26 cellular contexts compared by ENCODE assay signal in the genomic region with DNA sequence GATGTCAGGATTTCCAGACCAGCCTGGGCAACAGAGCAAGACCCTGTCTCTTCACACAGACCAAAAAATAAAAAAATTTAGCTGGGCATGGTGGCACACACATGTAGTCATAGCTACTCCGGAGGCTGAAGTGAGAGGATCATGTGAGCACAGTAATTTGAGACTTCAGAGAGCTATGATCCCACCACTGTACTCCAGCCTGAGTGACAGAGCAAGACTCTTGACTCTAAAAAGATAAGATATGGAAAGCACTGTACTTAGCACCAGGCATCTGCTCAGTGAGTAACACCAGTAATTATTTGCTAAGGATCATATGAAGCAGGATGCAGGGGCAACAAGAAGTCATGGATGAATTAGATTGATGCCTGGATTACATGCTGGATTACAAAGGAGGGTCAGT.
"Had no signal": no experiment of that assay in that cellular context is flagged by ENCODE, and none has a peak within 500 bp of the region (broad histone marks: within the 10 kb centered on the region; RNA-seq: fewer than 3 reads in every experiment).

No MANE protein-coding gene starts in this region.

- H3K4me3 ChIP-seq: ascending aorta, breast epithelium, cardiac muscle cell, colonic mucosa had no signal

- DNase-seq: activated CD4-positive, alpha-beta memory T cell treated with anti-CD3 and anti-CD28 coated beads for 36 hours; activated CD4-positive, alpha-beta T cell treated with anti-CD3 and anti-CD28 coated beads for 36 hours; activated CD4-positive, alpha-beta T cell treated with anti-CD3 and anti-CD28 coated beads, Interleukin-2, amount 10 ng/mL, durations not matched to agents 24 days and 14 days; activated CD4-positive, CD25-positive, alpha-beta regulatory T cell; activated CD4-positive, CD25-positive, alpha-beta regulatory T cell treated with anti-CD3 and anti-CD28 coated beads, Interleukin-2, amount 50 U/mL, for 72 hours; activated CD8-positive, alpha-beta memory T cell treated with anti-CD3 and anti-CD28 coated beads, Interleukin-2, amount 10 ng/mL, durations not matched to agents 7 days and 5 days; activated CD8-positive, alpha-beta memory T cell treated with anti-CD3 and anti-CD28 coated beads, Interleukin-2, amount 50 U/mL, for 4 hours; activated CD8-positive, alpha-beta T cell treated with anti-CD3 and anti-CD28 coated beads, Interleukin-2, amount 10 ng/mL, durations not matched to agents 7 days and 5 days; activated gamma-delta T cell; activated naive CD4-positive, alpha-beta T cell; activated naive CD4-positive, alpha-beta T cell treated with anti-CD3 and anti-CD28 coated beads, Interleukin-2, amount 10 ng/mL, durations not matched to agents 7 days and 5 days; activated naive CD8-positive, alpha-beta T cell treated with anti-CD3 and anti-CD28 coated beads, Interleukin-2, amount 10 ng/mL, durations not matched to agents 7 days and 5 days; activated T-cell treated with anti-CD3 and anti-CD28 coated beads, Interleukin-2, amount 50 U/mL, for 1 hour; activated T-cell treated with anti-CD3 and anti-CD28 coated beads, Interleukin-2, amount 50 U/mL, for 72 hours; central memory CD4-positive, alpha-beta T cell; cerebellar nuclear complex; colonic mucosa; effector CD8-positive, alpha-beta T cell; foreskin fibroblast; head of caudate nucleus; hippocampal formation had no signal

- H3K36me3 ChIP-seq: ascending aorta, breast epithelium, cardiac muscle cell, colonic mucosa had no signal

- H3K4me1 ChIP-seq: ascending aorta, breast epithelium, colonic mucosa had no signal

- H3K27me3 ChIP-seq: ascending aorta, breast epithelium, cardiac muscle cell, colonic mucosa had no signal

- H3K27ac ChIP-seq: ascending aorta, breast epithelium, cardiac muscle cell, colonic mucosa, epithelial cell of prostate had no signal

- H3K9me3 ChIP-seq: ascending aorta, colonic mucosa had no signal

- ATAC-seq: activated CD4-positive, alpha-beta T cell treated with anti-CD3 and anti-CD28 coated beads for 36 hours; activated CD8-positive, alpha-beta memory T cell treated with anti-CD3 and anti-CD28 coated beads, Interleukin-2, amount 10 ng/mL, durations not matched to agents 7 days and 5 days; activated CD8-positive, alpha-beta T cell treated with anti-CD3 and anti-CD28 coated beads, Interleukin-2, amount 10 ng/mL, durations not matched to agents 7 days and 5 days; activated naive CD4-positive, alpha-beta T cell treated with anti-CD3 and anti-CD28 coated beads, Interleukin-2, amount 50 U/mL, for 72 hours; activated T-cell treated with anti-CD3 and anti-CD28 coated beads, Interleukin-2, amount 50 U/mL, for 72 hours had no signal
